Comparison of ENCODE assay signal across 1 cellular context in genomic region chr9:132164604-132165362, GRCh38.
TF ChIP-seq lines count a peak whose summit lies in the region.

No MANE protein-coding gene starts in this region.

TF ChIP-seq in H1, 55 proteins besides CTCF, POLR2A, EP300 and RAD21 (continued from another document):
- no peak for TF ChIP-seq SIX5 (IDR thresholded peaks at IDR 0.05; ENCODE audit: low read depth, low read length)
- TF ChIP-seq, protein P1, sequence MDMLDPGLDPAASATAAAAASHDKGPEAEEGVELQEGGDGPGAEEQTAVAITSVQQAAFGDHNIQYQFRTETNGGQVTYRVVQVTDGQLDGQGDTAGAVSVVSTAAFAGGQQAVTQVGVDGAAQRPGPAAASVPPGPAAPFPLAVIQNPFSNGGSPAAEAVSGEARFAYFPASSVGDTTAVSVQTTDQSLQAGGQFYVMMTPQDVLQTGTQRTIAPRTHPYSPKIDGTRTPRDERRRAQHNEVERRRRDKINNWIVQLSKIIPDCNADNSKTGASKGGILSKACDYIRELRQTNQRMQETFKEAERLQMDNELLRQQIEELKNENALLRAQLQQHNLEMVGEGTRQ (IDR thresholded peaks at IDR 0.05; ENCODE audit: low read length), result no peak
- TF ChIP-seq TAF1 (IDR thresholded peaks at IDR 0.05; ENCODE audit: low read depth, low read length), result no peak
- TF ChIP-seq BRCA1 (IDR thresholded peaks at IDR 0.05; ENCODE audit: low read depth, low read length), result no peak
- no peak for TF ChIP-seq CTBP2 (IDR thresholded peaks at IDR 0.05; ENCODE audit: borderline replicate concordance, insufficient read depth, insufficient read length, low read length)
- TF ChIP-seq MAX (IDR thresholded peaks at IDR 0.05), result no peak
- TF ChIP-seq, protein P2, sequence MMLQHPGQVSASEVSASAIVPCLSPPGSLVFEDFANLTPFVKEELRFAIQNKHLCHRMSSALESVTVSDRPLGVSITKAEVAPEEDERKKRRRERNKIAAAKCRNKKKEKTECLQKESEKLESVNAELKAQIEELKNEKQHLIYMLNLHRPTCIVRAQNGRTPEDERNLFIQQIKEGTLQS (IDR thresholded peaks at IDR 0.05; ENCODE audit: insufficient read depth, low read depth, low read length), result no peak
- TF ChIP-seq TEAD4 (IDR thresholded peaks at IDR 0.05; ENCODE audit: low read depth, low read length), result no peak
- no peak for TF ChIP-seq JUN (IDR thresholded peaks at IDR 0.05; ENCODE audit: low read depth, low read length)
- no peak for TF ChIP-seq E2F6 (IDR thresholded peaks at IDR 0.05)
- TF ChIP-seq TBP (IDR thresholded peaks at IDR 0.05; ENCODE audit: low read depth, low read length), result no peak
- TF ChIP-seq CHD1 (IDR thresholded peaks at IDR 0.05; ENCODE audit: low read depth, low read length), result no peak
TF ChIP-seq in H1: peak in this region for 0.
